14 cellular contexts compared by ENCODE assay signal in genomic region chr12:124332068-124332672, GRCh38. TPM values are rescaled to one million over a fixed set of nuclear protein-coding genes. Genes with fewer than 3 reads are reported as not detected.
DNase-seq lines count a peak whose midpoint lies in the region; ATAC-seq and TF ChIP-seq lines count a peak whose summit lies in the region.
"Had no signal": no experiment of that assay in that cellular context is flagged by ENCODE, and none has a peak within 500 bp of the region (broad histone marks: within the 10 kb centered on the region; RNA-seq: fewer than 3 reads in every experiment).

No MANE protein-coding gene starts in this region.

- TF ChIP-seq CTCF in MCF 10A (IDR thresholded peaks at IDR 0.05; ENCODE audit: unreplicated experiment) (peak; percentile 25), mammary epithelial cell (conservative IDR thresholded peaks at IDR 0.05 in 1 of 2, IDR thresholded peaks at IDR 0.05 in 1 of 2; ENCODE audit: extremely low read depth in 1 of 2, insufficient read depth in 1 of 2, low read depth in 1 of 2, low read length in 2 of 2) (peak in 1 of 2 donors; percentile 23), PC-9 (conservative IDR thresholded peaks at IDR 0.05) (peak; percentile 52), fibroblast of the aortic adventitia (IDR thresholded peaks at IDR 0.05; ENCODE audit: insufficient read depth, low read length) (peak; percentile 23)

- CTCF ChIA-PET in MCF 10A (lab: Yijun Ruan, JAX), result interaction anchor here (0.6 to 1.6 kb wide), 7 partner anchors 10 to 847 kb away, joined by 3 to 6 read pairs (median 3); no protein-coding TSS in a partner anchor
- CTCF ChIA-PET in mammary epithelial cell (lab: Charles Lee; ENCODE audit: low non-redundant PET), result no interaction called here
- CTCF ChIA-PET in PC-9 (lab: Charles Lee), result no interaction called here
- CTCF ChIA-PET in activated CD4-positive, alpha-beta T cell treated with anti-CD3 and anti-CD28 coated beads for 36 hours (lab: Charles Lee), result interaction anchor here (0.6 to 1.0 kb wide), 2 partner anchors 443 to 509 kb away, joined by 3 read pairs; no protein-coding TSS in a partner anchor

- H3K4me2 ChIP-seq in mammary epithelial cell (ENCODE audit: insufficient read depth, low read depth, low read length) (no peak overlapping the region), PC-9 (no peak overlapping the region)

- no peaks in the 10 kb centered on the region for H3K9me3 ChIP-seq in mammary epithelial cell (replicated peaks; ENCODE audit: insufficient read depth, low read length)
- H3K9me3 ChIP-seq in PC-9 (ENCODE audit: insufficient read depth, low read depth), result no peaks in the 10 kb centered on the region
- H3K9me3 ChIP-seq: tibial nerve had no signal

- POLR2A ChIA-PET in MCF 10A (lab: Yijun Ruan, JAX), result interaction anchor here (0.7 kb wide), 1 partner anchor 33 kb away, joined by 4 read pairs; no protein-coding TSS in a partner anchor
- POLR2A ChIA-PET in PC-9 (lab: Charles Lee; ENCODE audit: unreplicated experiment), result interaction anchor here (0.7 kb wide), 1 partner anchor 50 kb away, joined by 3 read pairs; no protein-coding TSS in a partner anchor
- POLR2A ChIA-PET in activated CD4-positive, alpha-beta T cell treated with anti-CD3 and anti-CD28 coated beads for 36 hours (lab: Charles Lee), result no interaction called here

- H3K27me3 ChIP-seq in mammary epithelial cell (ENCODE audit: insufficient read depth, low read length) (no peaks in the 10 kb centered on the region), PC-9 (ENCODE audit: insufficient read depth, low read depth) (no peaks in the 10 kb centered on the region)
- H3K27me3 ChIP-seq: tibial nerve had no signal

- H3K27ac ChIP-seq in mammary epithelial cell (ENCODE audit: insufficient read depth, low read depth, low read length) (no peak overlapping the region), PC-9 (no peak overlapping the region)
- H3K27ac ChIP-seq: skin epidermis had no signal

- no peaks in the 10 kb centered on the region for H3K9me3 Mint-ChIP-seq in MCF 10A (ENCODE audit: unreplicated experiment)
- H3K9me3 Mint-ChIP-seq in stimulated activated naive B cell treated with anti-CD40 and anti-IgM and Interleukin-4, amounts not matched to agents 10 μg/mL and 1 μg/mL and 100 μg/mL, for 72 hours, result no peaks in the 10 kb centered on the region
- no peaks in the 10 kb centered on the region for H3K9me3 Mint-ChIP-seq in activated CD4-positive, alpha-beta T cell treated with anti-CD3 and anti-CD28 coated beads for 36 hours (ENCODE audit: low read depth)
- H3K9me3 Mint-ChIP-seq: activated B cell treated with CpG ODN at 0.5 μM for 24 hours had no signal

- no peak for ATAC-seq in stimulated activated naive B cell treated with anti-CD40 and anti-IgM and Interleukin-4, amounts not matched to agents 10 μg/mL and 1 μg/mL and 100 μg/mL, for 72 hours (replicated peaks)
- ATAC-seq in activated CD4-positive, alpha-beta T cell treated with anti-CD3 and anti-CD28 coated beads for 36 hours, result no peak
- no peak for ATAC-seq in HG02571 (IDR thresholded peaks at IDR 0.05; ENCODE audit: unreplicated experiment)

- no TSS peak for BruUV-seq in MCF 10A (replicated peaks; lab: Mats Ljungman, UMichigan)
- BruUV-seq in mammary epithelial cell (replicated peaks; lab: Mats Ljungman, UMichigan), result no TSS peak
- BruUV-seq in PC-9 (replicated peaks; lab: Mats Ljungman, UMichigan), result no TSS peak

- no peak overlapping the region for H2AFZ ChIP-seq in mammary epithelial cell (ENCODE audit: low read depth, low read length)
- no peak overlapping the region for H2AFZ ChIP-seq in PC-9

- dilution Hi-C loops in mammary epithelial cell (cut with HindIII; ENCODE audit: low sequenced_read_pairs), result no loop called here

- H4K20me1 ChIP-seq in mammary epithelial cell (ENCODE audit: insufficient read depth, low read length) (peaks cover 2% of the 10 kb centered on the region), PC-9 (ENCODE audit: insufficient read depth) (peaks cover 18% of the 10 kb centered on the region)

- H3K36me3 Mint-ChIP-seq in MCF 10A (ENCODE audit: insufficient read depth, unreplicated experiment), result peaks cover 59% of the 10 kb centered on the region
- H3K36me3 Mint-ChIP-seq in stimulated activated naive B cell treated with anti-CD40 and anti-IgM and Interleukin-4, amounts not matched to agents 10 μg/mL and 1 μg/mL and 100 μg/mL, for 72 hours, result peaks cover 58 to 72% of the 10 kb centered on the region in 2 donors
- peaks cover 17% of the 10 kb centered on the region for H3K36me3 Mint-ChIP-seq in activated CD4-positive, alpha-beta T cell treated with anti-CD3 and anti-CD28 coated beads for 36 hours (ENCODE audit: low read depth)

- H3K4me3 ChIP-seq in mammary epithelial cell (replicated peaks in 1 of 3; ENCODE audit: insufficient read depth in 1 of 3, low read depth in 2 of 3, low read length in 3 of 3), result no peak overlapping the region
- H3K4me3 ChIP-seq in PC-9, result no peak overlapping the region
- H3K4me3 ChIP-seq in fibroblast of the aortic adventitia (ENCODE audit: low read depth, low read length), result no peak overlapping the region
- H3K4me3 ChIP-seq: skin epidermis, tibial nerve had no signal

- H3K9ac ChIP-seq in mammary epithelial cell (ENCODE audit: insufficient read depth, low read length), result no peak overlapping the region

- H3K4me1 ChIP-seq in mammary epithelial cell (ENCODE audit: insufficient read depth, low read length) (no peaks in the 10 kb centered on the region), PC-9 (replicated peaks; ENCODE audit: insufficient read depth) (no peaks in the 10 kb centered on the region)

- H3K9me2 ChIP-seq in PC-9 (ENCODE audit: insufficient read depth), result no peaks in the 10 kb centered on the region

- H3K27me3 Mint-ChIP-seq in MCF 10A (ENCODE audit: insufficient read depth, unreplicated experiment), result no peaks in the 10 kb centered on the region
- no peaks in the 10 kb centered on the region for H3K27me3 Mint-ChIP-seq in stimulated activated naive B cell treated with anti-CD40 and anti-IgM and Interleukin-4, amounts not matched to agents 10 μg/mL and 1 μg/mL and 100 μg/mL, for 72 hours
- no peaks in the 10 kb centered on the region for H3K27me3 Mint-ChIP-seq in activated CD4-positive, alpha-beta T cell treated with anti-CD3 and anti-CD28 coated beads for 36 hours
- H3K27me3 Mint-ChIP-seq: activated B cell treated with CpG ODN at 0.5 μM for 24 hours had no signal

- 86% methylated on average over 15 of the region's 15 CpGs for WGBS in mammary epithelial cell (ENCODE audit: low coverage, missing lambda C conversion rate)

- intact Hi-C loops in MCF 10A (cut with micrococcal nuclease) (loop anchor here (5.0 kb wide), 1 partner anchor 440 kb away; no protein-coding TSS in a partner anchor), mammary epithelial cell (cut with micrococcal nuclease) (no loop called here), PC-9 (cut with micrococcal nuclease; ENCODE audit: unreplicated experiment) (no loop called here)
- intact Hi-C loops in activated CD4-positive, alpha-beta T cell treated with anti-CD3 and anti-CD28 coated beads for 36 hours (cut with DNase I, micrococcal nuclease), result no loop called here

- no peak for DNase-seq in MCF 10A (ENCODE audit: unreplicated experiment)
- no peak for DNase-seq in mammary epithelial cell
- no peak for DNase-seq in PC-9
- no peak for DNase-seq in fibroblast of the aortic adventitia (ENCODE audit: low read depth)
- DNase-seq in stimulated activated naive B cell treated with anti-CD40 and anti-IgM and Interleukin-4, amounts not matched to agents 10 μg/mL and 1 μg/mL and 100 μg/mL, for 72 hours, result no peak
- DNase-seq in NCI-H146 (lab: John Stamatoyannopoulos, UW), result no peak
- no peak for DNase-seq in activated CD4-positive, alpha-beta T cell treated with anti-CD3 and anti-CD28 coated beads for 36 hours
- DNase-seq: activated B cell treated with CpG ODN at 0.5 μM for 24 hours, anterior cingulate cortex, GDM1, NCI-H2227 treated with DMSO at 0.1 percent for 48 hours had no signal

- H3K36me3 ChIP-seq in mammary epithelial cell (ENCODE audit: insufficient read depth, low read length) (peaks cover 11% of the 10 kb centered on the region), PC-9 (ENCODE audit: low read depth) (peaks cover 12% of the 10 kb centered on the region)

- H3K79me2 ChIP-seq in mammary epithelial cell (ENCODE audit: insufficient read depth, low read length) (no peaks in the 10 kb centered on the region), PC-9 (ENCODE audit: low read depth) (no peaks in the 10 kb centered on the region)

- no peak overlapping the region for H3K27ac Mint-ChIP-seq in MCF 10A (ENCODE audit: low read depth, unreplicated experiment)
- H3K27ac Mint-ChIP-seq in stimulated activated naive B cell treated with anti-CD40 and anti-IgM and Interleukin-4, amounts not matched to agents 10 μg/mL and 1 μg/mL and 100 μg/mL, for 72 hours, result peak overlapping the region; percentile 62
- no peak overlapping the region for H3K27ac Mint-ChIP-seq in activated CD4-positive, alpha-beta T cell treated with anti-CD3 and anti-CD28 coated beads for 36 hours
- H3K27ac Mint-ChIP-seq: activated B cell treated with CpG ODN at 0.5 μM for 24 hours had no signal

- peaks cover 43% of the 10 kb centered on the region; the same call in 1 of the 2 replicates for H3F3A ChIP-seq in PC-9 (ENCODE audit: insufficient read depth, low read depth)

- no peaks in the 10 kb centered on the region for H3K4me1 Mint-ChIP-seq in MCF 10A (ENCODE audit: insufficient read depth, unreplicated experiment)
- no peaks in the 10 kb centered on the region for H3K4me1 Mint-ChIP-seq in stimulated activated naive B cell treated with anti-CD40 and anti-IgM and Interleukin-4, amounts not matched to agents 10 μg/mL and 1 μg/mL and 100 μg/mL, for 72 hours
- no peaks in the 10 kb centered on the region for H3K4me1 Mint-ChIP-seq in activated CD4-positive, alpha-beta T cell treated with anti-CD3 and anti-CD28 coated beads for 36 hours
- H3K4me1 Mint-ChIP-seq: activated B cell treated with CpG ODN at 0.5 μM for 24 hours had no signal

- in situ Hi-C loops in mammary epithelial cell (cut with MboI; ENCODE audit: low sequenced_read_pairs in 2 of 2), result no loop called here

- no peak overlapping the region for H3K4me3 Mint-ChIP-seq in MCF 10A (ENCODE audit: unreplicated experiment)
- no peak overlapping the region for H3K4me3 Mint-ChIP-seq in stimulated activated naive B cell treated with anti-CD40 and anti-IgM and Interleukin-4, amounts not matched to agents 10 μg/mL and 1 μg/mL and 100 μg/mL, for 72 hours
- no peak overlapping the region for H3K4me3 Mint-ChIP-seq in activated CD4-positive, alpha-beta T cell treated with anti-CD3 and anti-CD28 coated beads for 36 hours
- H3K4me3 Mint-ChIP-seq: activated B cell treated with CpG ODN at 0.5 μM for 24 hours had no signal

RNA-seq across cellular contexts. Expression of gene RFLNA, which starts 37.3 kb away (rescaled TPM):
- total RNA-seq in MCF 10A (2022) (not detected in 2 replicates), mammary epithelial cell (1 to 10 TPM in 1 of 2 donors, not detected in 1; 4.5 TPM), PC-9 (2021) (not detected in 2 replicates), fibroblast of the aortic adventitia (ENCODE audit: low replicate concordance) (0.45 and 1.1 TPM in 2 replicates)
- 0.20 TPM for polyA plus RNA-seq in mammary epithelial cell
- not detected for polyA minus RNA-seq in mammary epithelial cell
- not detected for total RNA-seq in activated CD4-positive, alpha-beta T cell treated with anti-CD3 and anti-CD28 coated beads for 36 hours
- total RNA-seq: activated B cell treated with CpG ODN at 0.5 μM for 24 hours had no signal

Comparison
In these comparisons a context has a peak if more than half of its experiments do, and no peak if none do; other contexts are left out.
1. CTCF ChIA-PET loops: an anchor here in MCF 10A (0.6 to 1.6 kb wide) and activated CD4-positive, alpha-beta T cell treated with anti-CD3 and anti-CD28 coated beads for 36 hours (0.6 to 1.0 kb wide); none called in mammary epithelial cell and PC-9.